ENCODE assay signal across 1 cellular context in genomic region chr10:103367782-103368518, GRCh38.
TF ChIP-seq lines count a peak whose summit lies in the region.

TAF5 (plus strand) TSS chr10:103367976; CDS start chr10:103367990, 14 bp downstream.

TF ChIP-seq in HepG2, 621 proteins besides CTCF, POLR2A, EP300 and RAD21 (continued from another document and continues in another):
- peak; percentile 50; the same call in 1 of the 2 replicates for TF ChIP-seq ARID5B (CRISPR knock-in tag; IDR thresholded peaks at IDR 0.05)
- peak; percentile 19; the same call in 1 of the 2 replicates for TF ChIP-seq CBX5 (CRISPR knock-in tag; IDR thresholded peaks at IDR 0.05; ENCODE audit: borderline replicate concordance)
- no peak for TF ChIP-seq ZNF670 (CRISPR knock-in tag; IDR thresholded peaks at IDR 0.05; ENCODE audit: borderline replicate concordance)
- TF ChIP-seq KLF15 (CRISPR knock-in tag; IDR thresholded peaks at IDR 0.05; ENCODE audit: borderline replicate concordance) = no peak
- TF ChIP-seq KLF11 (CRISPR knock-in tag; IDR thresholded peaks at IDR 0.05) = no peak; the same call in none of the 2 replicates
- no peak for TF ChIP-seq ZNF232 (CRISPR knock-in tag; IDR thresholded peaks at IDR 0.05; ENCODE audit: borderline replicate concordance)
- peak; percentile 32; the same call in 1 of the 2 replicates for TF ChIP-seq ZSCAN9 (CRISPR knock-in tag; IDR thresholded peaks at IDR 0.05; ENCODE audit: borderline replicate concordance)
- peak; percentile 93; the same call in 1 of the 2 replicates for TF ChIP-seq HBP1 (CRISPR knock-in tag; IDR thresholded peaks at IDR 0.05; ENCODE audit: low read depth)
- 0 out of 2 replicates have a peak, but pooled peaks have one; percentile 39 for TF ChIP-seq ETS1 (CRISPR knock-in tag; IDR thresholded peaks at IDR 0.05)
- no peak for TF ChIP-seq HNF4G (IDR thresholded peaks at IDR 0.05; ENCODE audit: borderline replicate concordance, low read depth, low read length)
- 0 out of 2 replicates have a peak, but pooled peaks have one; percentile 8 for TF ChIP-seq HNF4G (CRISPR knock-in tag; IDR thresholded peaks at IDR 0.05; ENCODE audit: borderline replicate concordance, low read depth)
- TF ChIP-seq CHD2 (IDR thresholded peaks at IDR 0.05; ENCODE audit: low read depth, low read length) = no peak
- no peak for TF ChIP-seq TBL1XR1 (IDR thresholded peaks at IDR 0.05; ENCODE audit: borderline replicate concordance, low read length, partially characterized antibody)
- peak; percentile 22; the same call in 1 of the 2 replicates for TF ChIP-seq ZNF547 (CRISPR knock-in tag; IDR thresholded peaks at IDR 0.05)
- TF ChIP-seq CREBL2 (CRISPR knock-in tag; IDR thresholded peaks at IDR 0.05; ENCODE audit: borderline replicate concordance) = peak; percentile 57
- peak; percentile 74 for TF ChIP-seq TBX2 (CRISPR knock-in tag; IDR thresholded peaks at IDR 0.05; ENCODE audit: borderline replicate concordance)
- TF ChIP-seq MIXL1 (CRISPR knock-in tag; IDR thresholded peaks at IDR 0.05) = peak; percentile 81; the same call in 1 of the 2 replicates
- TF ChIP-seq ZNF543 (CRISPR knock-in tag; IDR thresholded peaks at IDR 0.05) = no peak
- TF ChIP-seq ZNF337 (CRISPR knock-in tag; IDR thresholded peaks at IDR 0.05; ENCODE audit: borderline replicate concordance, low read depth) = no peak; the same call in 1 of the 2 replicates
- no peak; the same call in 1 of the 2 replicates for TF ChIP-seq E2F2 (CRISPR knock-in tag; IDR thresholded peaks at IDR 0.05; ENCODE audit: borderline replicate concordance)
- no peak for TF ChIP-seq ZHX2 (IDR thresholded peaks at IDR 0.05; ENCODE audit: low read depth)
- no peak for TF ChIP-seq ZHX2 (CRISPR knock-in tag; IDR thresholded peaks at IDR 0.05; ENCODE audit: borderline replicate concordance)
- TF ChIP-seq ZNF879 (CRISPR knock-in tag; IDR thresholded peaks at IDR 0.05) = no peak
- TF ChIP-seq HOMEZ (CRISPR knock-in tag; IDR thresholded peaks at IDR 0.05; ENCODE audit: low read depth) = peak; percentile 74; the same call in 1 of the 2 replicates
- no peak for TF ChIP-seq PREB (CRISPR knock-in tag; IDR thresholded peaks at IDR 0.05)
- peak; percentile 19; the same call in 1 of the 2 replicates for TF ChIP-seq NFYB (CRISPR knock-in tag; IDR thresholded peaks at IDR 0.05)
- peak; percentile 87 for TF ChIP-seq TGIF2 (CRISPR knock-in tag; IDR thresholded peaks at IDR 0.05)
- TF ChIP-seq ZNF646 (CRISPR knock-in tag; IDR thresholded peaks at IDR 0.05) = no peak
- no peak for TF ChIP-seq ZNF550 (CRISPR knock-in tag; IDR thresholded peaks at IDR 0.05; ENCODE audit: borderline replicate concordance)
- no peak for TF ChIP-seq KDM6A (CRISPR knock-in tag; IDR thresholded peaks at IDR 0.05; ENCODE audit: low read depth)
- no peak for TF ChIP-seq TEAD2 (CRISPR knock-in tag; IDR thresholded peaks at IDR 0.05)
- peak; percentile 45; the same call in 1 of the 2 replicates for TF ChIP-seq HDAC2 (CRISPR knock-in tag; IDR thresholded peaks at IDR 0.05)
